ENCODE assay signal across 10 cellular contexts in genomic region chr3:48268936-48269551, GRCh38. TPM values are rescaled to one million over a fixed set of nuclear protein-coding genes. Genes with fewer than 3 reads are reported as not detected.
DNase-seq lines count a peak whose midpoint lies in the region; ATAC-seq and TF ChIP-seq lines count a peak whose summit lies in the region.
"Had no signal": no experiment of that assay in that cellular context is flagged by ENCODE, and none has a peak within 500 bp of the region (broad histone marks: within the 10 kb centered on the region; RNA-seq: fewer than 3 reads in every experiment).

No MANE protein-coding gene starts in this region.

- H3K36me3 Mint-ChIP-seq in activated T-cell treated with anti-CD3 and anti-CD28 coated beads, Interleukin-2, amount 50 U/mL, for 4 hours (ENCODE audit: insufficient read depth), result peaks cover 9% of the 10 kb centered on the region
- H3K36me3 Mint-ChIP-seq in glutamatergic neuron (ENCODE audit: unreplicated experiment), result peaks cover 16% of the 10 kb centered on the region
- H3K36me3 Mint-ChIP-seq in CD14-positive monocyte, result peaks cover 51 to 56% of the 10 kb centered on the region in 2 donors

- no peaks in the 10 kb centered on the region for H3K27me3 Mint-ChIP-seq in activated T-cell treated with anti-CD3 and anti-CD28 coated beads, Interleukin-2, amount 50 U/mL, for 4 hours (ENCODE audit: low read depth)
- H3K27me3 Mint-ChIP-seq in glutamatergic neuron (ENCODE audit: unreplicated experiment) (peaks cover 2% of the 10 kb centered on the region), CD14-positive monocyte (ENCODE audit: low read depth in 3 of 3) (peaks cover 0 to 3% (median 0%) of the 10 kb centered on the region in 3 donors)

- H3K27ac Mint-ChIP-seq in glutamatergic neuron (ENCODE audit: unreplicated experiment), result peak overlapping the region; percentile 20
- H3K27ac Mint-ChIP-seq in CD14-positive monocyte, result peak overlapping the region in 2 of 7 donors; percentile 9 to 57

- TF ChIP-seq CTCF in glutamatergic neuron (IDR thresholded peaks at IDR 0.05; ENCODE audit: partially characterized antibody, unreplicated experiment) (no peak), CD14-positive monocyte (IDR thresholded peaks at IDR 0.05) (no peak), esophagus muscularis mucosa (IDR thresholded peaks at IDR 0.05) (no peak)

- H3K9me3 Mint-ChIP-seq in activated T-cell treated with anti-CD3 and anti-CD28 coated beads, Interleukin-2, amount 50 U/mL, for 4 hours, result no peaks in the 10 kb centered on the region
- peaks cover 7% of the 10 kb centered on the region for H3K9me3 Mint-ChIP-seq in glutamatergic neuron (ENCODE audit: unreplicated experiment)
- H3K9me3 Mint-ChIP-seq in CD14-positive monocyte, result peaks cover 4 to 10% (median 7%) of the 10 kb centered on the region in 7 donors

- H3K27me3 ChIP-seq in esophagus muscularis mucosa, result no peaks in the 10 kb centered on the region

- H3K36me3 ChIP-seq in esophagus muscularis mucosa, result peaks cover 8 to 56% (median 38%) of the 10 kb centered on the region in 4 donors

- H3K4me1 Mint-ChIP-seq in activated T-cell treated with anti-CD3 and anti-CD28 coated beads, Interleukin-2, amount 50 U/mL, for 4 hours (ENCODE audit: low read depth), result peaks cover 43% of the 10 kb centered on the region
- H3K4me1 Mint-ChIP-seq in glutamatergic neuron (ENCODE audit: low read depth, unreplicated experiment) (peaks cover 5% of the 10 kb centered on the region), CD14-positive monocyte (peaks cover 11% of the 10 kb centered on the region)

- TF ChIP-seq EP300 in esophagus muscularis mucosa (IDR thresholded peaks at IDR 0.05), result no peak

- intact Hi-C loops in CD14-positive monocyte (cut with micrococcal nuclease) (no loop called here), esophagus muscularis mucosa (cut with DNase I) (no loop called here)

- TF ChIP-seq POLR2A in esophagus muscularis mucosa (IDR thresholded peaks at IDR 0.05; ENCODE audit: low read depth), result no peak

- H3K4me3 ChIP-seq in esophagus muscularis mucosa, result no peak overlapping the region

- no peaks in the 10 kb centered on the region for H3K9me3 ChIP-seq in esophagus muscularis mucosa

- ATAC-seq in GM21717 (IDR thresholded peaks at IDR 0.05; ENCODE audit: unreplicated experiment) (peak; percentile 4), HG02588 (IDR thresholded peaks at IDR 0.05; ENCODE audit: unreplicated experiment) (no peak)
- ATAC-seq in activated T-cell treated with anti-CD3 and anti-CD28 coated beads, Interleukin-2, amount 50 U/mL, for 4 hours, result peak; percentile 42 to 44

- H3K27ac ChIP-seq in esophagus muscularis mucosa (replicated peaks in 1 of 4), result no peak overlapping the region
- H3K27ac ChIP-seq: parathyroid adenoma had no signal

- peak; percentile 51 for DNase-seq in activated T-cell treated with anti-CD3 and anti-CD28 coated beads, Interleukin-2, amount 50 U/mL, for 4 hours
- DNase-seq in glutamatergic neuron (no peak), CD14-positive monocyte (ENCODE audit: low spot score) (no peak), esophagus muscularis mucosa (ENCODE audit: extremely low spot score) (no peak), ecto neural progenitor cell (ENCODE audit: low spot score) (no peak)
- peak; percentile 46 to 67 for DNase-seq in stimulated activated CD4-positive, alpha-beta T cell treated with anti-CD3 and anti-CD28 coated beads, Interleukin-4, amount 100 ng/mL, for 48 hours (ENCODE audit: low read depth in 2 of 2)
- DNase-seq: NCI-H524 had no signal

- peak overlapping the region; percentile 73 for H3K4me3 Mint-ChIP-seq in activated T-cell treated with anti-CD3 and anti-CD28 coated beads, Interleukin-2, amount 50 U/mL, for 4 hours
- H3K4me3 Mint-ChIP-seq in glutamatergic neuron (ENCODE audit: unreplicated experiment), result no peak overlapping the region
- no peak overlapping the region for H3K4me3 Mint-ChIP-seq in CD14-positive monocyte

- peaks cover 0 to 10% (median 6%) of the 10 kb centered on the region in 4 donors for H3K4me1 ChIP-seq in esophagus muscularis mucosa
- H3K4me1 ChIP-seq: parathyroid adenoma had no signal

- WGBS in esophagus muscularis mucosa, result 84% methylated on average over 23 of the region's 23 CpGs

RNA-seq across cellular contexts. Expression of gene ZNF589, which starts 28.1 kb away (rescaled TPM):
- 10 to 100 TPM; 21.4 to 22.5 (median 21.5) TPM for total RNA-seq in activated T-cell treated with anti-CD3 and anti-CD28 coated beads, Interleukin-2, amount 50 U/mL, for 4 hours
- total RNA-seq in glutamatergic neuron (ENCODE audit: unreplicated experiment) (48.2 TPM), esophagus muscularis mucosa (1 to 10 TPM; 5.4 to 9.3 (median 7.2) TPM)
- 1 to 10 TPM; 1.6 TPM for polyA plus RNA-seq in CD14-positive monocyte

RNA-seq across cellular contexts. Expression of gene NME6, which starts 32.1 kb away (rescaled TPM):
- total RNA-seq in activated T-cell treated with anti-CD3 and anti-CD28 coated beads, Interleukin-2, amount 50 U/mL, for 4 hours, result 10 to 100 TPM; 35.4 to 44.1 (median 37.9) TPM
- total RNA-seq in glutamatergic neuron (ENCODE audit: unreplicated experiment), result 29.2 TPM
- polyA plus RNA-seq in CD14-positive monocyte, result 10 to 100 TPM; 34.9 to 39.2 TPM
- 10 to 100 TPM; 16.2 to 29.7 (median 24.3) TPM for total RNA-seq in esophagus muscularis mucosa

RNA-seq across cellular contexts. Expression of gene CAMP, which starts 45.7 kb away (rescaled TPM):
- not detected for total RNA-seq in activated T-cell treated with anti-CD3 and anti-CD28 coated beads, Interleukin-2, amount 50 U/mL, for 4 hours
- total RNA-seq in glutamatergic neuron (ENCODE audit: unreplicated experiment) (not detected), esophagus muscularis mucosa (under 1 TPM in 2 of 4 donors, not detected in 2; 0.65 to 0.83 TPM)
- polyA plus RNA-seq in CD14-positive monocyte, result 1 to 10 TPM; 3.4 to 5.1 TPM

Comparison
In these comparisons a context has a peak if more than half of its experiments do, and no peak if none do; other contexts are left out.
1. DNase-seq: peak in activated T-cell treated with anti-CD3 and anti-CD28 coated beads, Interleukin-2, amount 50 U/mL, for 4 hours (single experiment) and stimulated activated CD4-positive, alpha-beta T cell treated with anti-CD3 and anti-CD28 coated beads, Interleukin-4, amount 100 ng/mL, for 48 hours (2 of 2); none in glutamatergic neuron (single experiment), CD14-positive monocyte (single experiment), esophagus muscularis mucosa (single experiment) and ecto neural progenitor cell (single experiment).